ENCODE assay signal across 2 cellular contexts in genomic region chr21:8994640-8995511, GRCh38.
TF ChIP-seq lines count a peak whose summit lies in the region.

No MANE protein-coding gene starts in this region.

TF ChIP-seq in A549, 52 proteins besides CTCF, POLR2A, EP300 and RAD21 (continued from another document):
- TF ChIP-seq ATOH8 (CRISPR knock-in tag; IDR thresholded peaks at IDR 0.05; ENCODE audit: low read depth) (no peak), CEBPB (IDR thresholded peaks at IDR 0.05) (peak in 1 of 2 experiments; percentile 42; a peak in 2 of 4 replicates), FOSL2 (IDR thresholded peaks at IDR 0.05) (peak; percentile 44), FOSL2 (CRISPR knock-in tag; IDR thresholded peaks at IDR 0.05) (no peak), FOXS1 (CRISPR knock-in tag; IDR thresholded peaks at IDR 0.05) (no peak), ELK1 (IDR thresholded peaks at IDR 0.05; ENCODE audit: low read depth, low read length) (no peak), PBX3 (IDR thresholded peaks at IDR 0.05) (peak; percentile 48; the same call in 1 of the 2 replicates), HOXA7 (CRISPR knock-in tag; IDR thresholded peaks at IDR 0.05) (no peak), MYC (IDR thresholded peaks at IDR 0.05; ENCODE audit: borderline replicate concordance, low read length) (peak; percentile 43; the same call in 1 of the 2 replicates), MAZ (IDR thresholded peaks at IDR 0.05; ENCODE audit: borderline replicate concordance, low read depth, low read length) (no peak), MAX (IDR thresholded peaks at IDR 0.05) (peak; percentile 38; the same call in 1 of the 2 replicates)
TF ChIP-seq in A549: peak in this region for 5.

TF ChIP-seq in GM23338, 12 proteins besides CTCF, POLR2A, EP300 and RAD21 (continued from another document):
- TF ChIP-seq ZNF462 (CRISPR knock-in tag; IDR thresholded peaks at IDR 0.05) (no peak), REST (IDR thresholded peaks at IDR 0.05; ENCODE audit: unreplicated experiment) (no peak), CREB1 (CRISPR knock-in tag; IDR thresholded peaks at IDR 0.05; ENCODE audit: low read depth) (no peak)
